Comparison of ENCODE assay signal across 18 cellular contexts in genomic region chr2:172572981-172573380, GRCh38. TPM values are rescaled to one million over a fixed set of nuclear protein-coding genes. Genes with fewer than 3 reads are reported as not detected.
DNase-seq lines count a peak whose midpoint lies in the region; ATAC-seq, FAIRE-seq and TF ChIP-seq lines count a peak whose summit lies in the region.
"Had no signal": no experiment of that assay in that cellular context is flagged by ENCODE, and none has a peak within 500 bp of the region (broad histone marks: within the 10 kb centered on the region; RNA-seq: fewer than 3 reads in every experiment).

No MANE protein-coding gene starts in this region.

- no peak for TF ChIP-seq RAD21 in K562 (CRISPR knock-in tag; conservative IDR thresholded peaks at IDR 0.05 in 1 of 2, IDR thresholded peaks at IDR 0.05 in 1 of 2)

- H3K4me3 ChIP-seq in HL-60 (replicated peaks; ENCODE audit: insufficient read depth, low read length) (no peak overlapping the region), K562 (no peak overlapping the region)
- H3K4me3 ChIP-seq: SK-N-MC had no signal

- no peak overlapping the region for H3K4me3 Mint-ChIP-seq in nephron progenitor cell
- H3K4me3 Mint-ChIP-seq: CD8-positive, alpha-beta memory T cell; HFFc6 had no signal

- no peaks in the 10 kb centered on the region for H3K27me3 ChIP-seq in HL-60 (ENCODE audit: insufficient read depth, poor library complexity, severe bottlenecking)
- no peaks in the 10 kb centered on the region for H3K27me3 ChIP-seq in K562 (ENCODE audit: control insufficient read depth in 2 of 2, insufficient read depth in 2 of 2, low read length in 2 of 2)

- peak overlapping the region; percentile 61 for H3K27ac ChIP-seq in HL-60 (replicated peaks)
- H3K27ac ChIP-seq in K562 (ENCODE audit: extremely low read depth, low read depth, low read length), result peak overlapping the region; percentile 10; the same call in 1 of the 3 replicates
- H3K27ac ChIP-seq: SK-N-MC had no signal

- no peak for ATAC-seq in K562

- DNase-seq in DMS53 (lab: John Stamatoyannopoulos, UW) (peak; percentile 66), HL-60 (ENCODE audit: low read depth in 1 of 2, low spot score in 1 of 2) (no peak), NCI-H774 (lab: John Stamatoyannopoulos, UW) (peak; percentile 45), K562 (ENCODE audit: extremely low read depth in 1 of 4, low spot score in 3 of 4) (no peak), nephron progenitor cell (no peak), kidney tubule cell (ENCODE audit: low spot score) (no peak)
- no peak for DNase-seq in activated T-cell treated with anti-CD3 and anti-CD28 coated beads, Interleukin-2, amount 50 U/mL, for 48 hours
- DNase-seq: C1 segment of cervical spinal cord; CD8-positive, alpha-beta memory T cell; DMS79; H7; HFFc6; NCI-H1417 treated with DMSO at 0.1 percent for 48 hours; NCI-H187 treated with DMSO at 0.1 percent for 48 hours; NCI-H2171; Right ventricle myocardium superior had no signal

- H3K79me2 ChIP-seq in K562 (ENCODE audit: control insufficient read depth, insufficient read depth, low read length), result peaks cover 38% of the 10 kb centered on the region

- no peaks in the 10 kb centered on the region for H4K20me1 ChIP-seq in K562 (replicated peaks; ENCODE audit: control insufficient read depth, insufficient read depth, low read length)

- no peak for TF ChIP-seq POLR2A in K562 (conservative IDR thresholded peaks at IDR 0.05)

- no TSS peak for BruUV-seq in K562 (replicated peaks; lab: Mats Ljungman, UMichigan)

- peaks cover 21% of the 10 kb centered on the region for H3K9me3 ChIP-seq in K562 (replicated peaks; ENCODE audit: control insufficient read depth, insufficient read depth, low read depth, low read length)

- FAIRE-seq in K562 (lab: Jason Lieb, UNC), result no peak
- FAIRE-seq: RCC 7860 had no signal

- H3K27me3 Mint-ChIP-seq in nephron progenitor cell (ENCODE audit: low read depth, poor library complexity), result no peaks in the 10 kb centered on the region
- H3K27me3 Mint-ChIP-seq: CD8-positive, alpha-beta memory T cell had no signal

- CTCF ChIA-PET in K562 (lab: Yijun Ruan, JAX; ENCODE audit: low intra/inter-chr PET ratio), result no interaction called here

- POLR2A ChIA-PET in K562 (lab: Yijun Ruan, JAX), result no interaction called here

- TF ChIP-seq CTCF in HL-60 (IDR thresholded peaks at IDR 0.05; ENCODE audit: insufficient read depth, low read length), result no peak
- no peak for TF ChIP-seq CTCF in K562 (IDR thresholded peaks at IDR 0.05 in 2 of 3, conservative IDR thresholded peaks at IDR 0.05 in 1 of 3; ENCODE audit: insufficient read depth in 2 of 3, low read depth in 1 of 3, low read length in 3 of 3)
- TF ChIP-seq CTCF in nephron progenitor cell (IDR thresholded peaks at IDR 0.05), result no peak

- no peak overlapping the region for H2AFZ ChIP-seq in K562 (ENCODE audit: low read depth, low read length)

- TF ChIP-seq EP300 in K562 (IDR thresholded peaks at IDR 0.05; ENCODE audit: low read length), result no peak

- H3K9ac ChIP-seq in K562 (ENCODE audit: insufficient read depth in 1 of 2, low read depth in 2 of 2, low read length in 2 of 2), result no peak overlapping the region

- intact Hi-C loops in K562 (cut with micrococcal nuclease), result no loop called here

- H3K36me3 Mint-ChIP-seq in nephron progenitor cell (ENCODE audit: low read depth), result peaks cover 95% of the 10 kb centered on the region

- no peaks in the 10 kb centered on the region for H3K9me1 ChIP-seq in K562 (ENCODE audit: control insufficient read depth, insufficient read depth, low read length)

- peaks cover 53% of the 10 kb centered on the region for H3K9me3 Mint-ChIP-seq in nephron progenitor cell

- in situ Hi-C loops in K562 (cut with MboI), result no loop called here

- H3K27ac Mint-ChIP-seq in nephron progenitor cell, result no peak overlapping the region
- H3K27ac Mint-ChIP-seq: CD8-positive, alpha-beta memory T cell; HFFc6 had no signal

- 0 out of 5 replicates have a peak, but pooled peaks cover 0 to 4% of the 10 kb centered on the region in 2 experiments for H3K4me1 ChIP-seq in K562 (replicated peaks in 1 of 2; ENCODE audit: control insufficient read depth in 2 of 2, insufficient read depth in 2 of 2, low read length in 2 of 2)

- WGBS in K562 (ENCODE audit: insufficient coverage, low coverage, missing lambda C conversion rate), result 57% methylated on average over 2 of the region's 2 CpGs

- peaks cover 63% of the 10 kb centered on the region for H3K36me3 ChIP-seq in K562 (ENCODE audit: control insufficient read depth, insufficient read depth, low read length)

- no peaks in the 10 kb centered on the region for H3K4me1 Mint-ChIP-seq in nephron progenitor cell

- no peak overlapping the region for H3K4me2 ChIP-seq in K562 (ENCODE audit: insufficient read depth, low read length)

TF ChIP-seq in K562, 482 proteins besides CTCF, POLR2A, EP300 and RAD21:
- TF ChIP-seq MAFK (IDR thresholded peaks at IDR 0.05; ENCODE audit: low read length) (peak; percentile 70), C11orf30 (IDR thresholded peaks at IDR 0.05; ENCODE audit: low read depth) (peak; percentile 86), CCAR2 (IDR thresholded peaks at IDR 0.05; ENCODE audit: low read depth, low read length) (no peak), TEAD1 (CRISPR knock-in tag; IDR thresholded peaks at IDR 0.05) (no peak), ZKSCAN8 (CRISPR knock-in tag; IDR thresholded peaks at IDR 0.05) (no peak), NFE2 (IDR thresholded peaks at IDR 0.05; ENCODE audit: low read depth) (peak; percentile 45; the same call in 1 of the 2 replicates), ZNF316 (IDR thresholded peaks at IDR 0.05) (peak; percentile 93), CHAMP1 (IDR thresholded peaks at IDR 0.05) (0 out of 2 replicates have a peak, but pooled peaks have one; percentile 30), MAFG (tag; conservative IDR thresholded peaks at IDR 0.05) (peak; percentile 77), MAFF (IDR thresholded peaks at IDR 0.05; ENCODE audit: low read length) (peak; percentile 67; the same call in 1 of the 2 replicates)
TF ChIP-seq in K562: peak in this region for 7.

RNA-seq across cellular contexts. Expression of gene PDK1, which starts 17.1 kb away (rescaled TPM):
- 151 and 203 TPM in 2 replicates for total RNA-seq in K562 (2011; cell fraction: chromatin; rRNA removed; ENCODE audit: low replicate concordance)
- 36.9 and 40.5 TPM in 2 replicates for total RNA-seq in K562 (2011; cell fraction: nucleolus; rRNA removed)
- total RNA-seq in K562 (2011; cell fraction: nucleoplasm; rRNA removed), result 71.6 and 105 TPM in 2 replicates
- total RNA-seq in K562 (2014; rRNA removed), result 14.0 and 18.0 TPM in 2 replicates
- 13.9 and 19.2 TPM in 2 replicates for total RNA-seq in K562 (2014; rRNA removed; fragmentation: Illumina TruSeq; extraction: Trizol)
- 6.9 TPM in 2 replicates for total RNA-seq in K562 (2015; rRNA removed; fragmentation: Illumina TruSeq; extraction: Trizol)
- 13.4 and 15.1 TPM in 2 replicates for total RNA-seq in K562 (2021)
- 155 and 176 TPM in 2 replicates for polyA plus RNA-seq in K562 (2011; rRNA removed)
- polyA plus RNA-seq in K562 (2011; cell fraction: cytosol; rRNA removed), result 57.1 and 62.9 TPM in 2 replicates
- polyA plus RNA-seq in K562 (2011; cell fraction: nucleus; rRNA removed), result 119 and 188 TPM in 2 replicates
- 10.5 and 15.1 TPM in 2 replicates for polyA plus RNA-seq in K562 (2012)
- 14.6 and 17.2 TPM in 2 replicates for polyA plus RNA-seq in K562 (2014; fragmentation: Illumina TruSeq; extraction: Trizol)
- polyA plus RNA-seq in K562 (2014; fragmentation: Nextera tagmentation; extraction: Ambion mirVana), result 1 to 10 TPM; 3.5 to 4.2 TPM
- polyA plus RNA-seq in K562 (2014; rRNA removed), result 12.3 and 12.7 TPM in 2 replicates
- polyA minus RNA-seq in K562 (2011; rRNA and poly(A)+ RNA removed), result 299 and 351 TPM in 2 replicates
- 75.0 and 80.5 TPM in 2 replicates for polyA minus RNA-seq in K562 (2011; cell fraction: cytosol; rRNA and poly(A)+ RNA removed)
- 64.0 and 112 TPM in 2 replicates for polyA minus RNA-seq in K562 (2011; cell fraction: nucleus; rRNA and poly(A)+ RNA removed)

Comparison
In these comparisons a context has a peak if more than half of its experiments do, and no peak if none do; other contexts are left out.
1. DNase-seq: peak in DMS53 (single experiment) and NCI-H774 (single experiment); none in HL-60 (0 of 2), K562 (0 of 4), activated T-cell treated with anti-CD3 and anti-CD28 coated beads, Interleukin-2, amount 50 U/mL, for 48 hours (0 of 2), nephron progenitor cell (single experiment) and kidney tubule cell (single experiment).